7 cellular contexts compared by ENCODE assay signal in genomic region chr12:25388216-25388615, GRCh38.
DNase-seq lines count a peak whose midpoint lies in the region; ATAC-seq and TF ChIP-seq lines count a peak whose summit lies in the region.

No MANE protein-coding gene starts in this region.

- peak; percentile 40 for DNase-seq in GM10266 (ENCODE audit: extremely low spot score)
- peak; percentile 8 for DNase-seq in HFFc6
- no peak for DNase-seq in NCI-H2081 (lab: John Stamatoyannopoulos, UW)
- no peak for DNase-seq in substantia nigra (lab: John Stamatoyannopoulos, UW)
- no peak for DNase-seq in NCI-H69 (lab: John Stamatoyannopoulos, UW)

- H3K4me3 Mint-ChIP-seq in HFFc6 (peak overlapping the region; percentile 21; the same call in 1 of the 2 replicates), nephron (peak overlapping the region in 2 of 3 experiments; percentile 26 to 46)
- H3K4me3 Mint-ChIP-seq in activated T-helper 17 cell treated with anti-CD3 and anti-CD28 coated beads, Interleukin-2, amount 50 U/mL, for 72 hours = peak overlapping the region; percentile 88

- no peak overlapping the region for H3K27ac ChIP-seq in substantia nigra (ENCODE audit: low read depth, low read length, poor library complexity, severe bottlenecking)

- H3K36me3 Mint-ChIP-seq in HFFc6 (ENCODE audit: low read depth) (peaks cover 10% of the 10 kb centered on the region; the same call in 1 of the 2 replicates), nephron (ENCODE audit: low read depth) (no peaks in the 10 kb centered on the region)
- peaks cover 14% of the 10 kb centered on the region for H3K36me3 Mint-ChIP-seq in activated T-helper 17 cell treated with anti-CD3 and anti-CD28 coated beads, Interleukin-2, amount 50 U/mL, for 72 hours (ENCODE audit: low read depth)

- H3K27me3 Mint-ChIP-seq in HFFc6 (ENCODE audit: insufficient read depth) (peaks cover 10% of the 10 kb centered on the region), nephron (ENCODE audit: low read depth) (no peaks in the 10 kb centered on the region)
- no peaks in the 10 kb centered on the region for H3K27me3 Mint-ChIP-seq in activated T-helper 17 cell treated with anti-CD3 and anti-CD28 coated beads, Interleukin-2, amount 50 U/mL, for 72 hours

- no peaks in the 10 kb centered on the region for H3K9me3 Mint-ChIP-seq in HFFc6
- H3K9me3 Mint-ChIP-seq in activated T-helper 17 cell treated with anti-CD3 and anti-CD28 coated beads, Interleukin-2, amount 50 U/mL, for 72 hours = no peaks in the 10 kb centered on the region
- no peaks in the 10 kb centered on the region for H3K9me3 Mint-ChIP-seq in nephron

- ATAC-seq in activated T-helper 17 cell treated with anti-CD3 and anti-CD28 coated beads, Interleukin-2, amount 50 U/mL, for 72 hours (replicated peaks) = peak; percentile 43

- peaks cover 35% of the 10 kb centered on the region for H3K4me1 Mint-ChIP-seq in HFFc6 (ENCODE audit: low read depth)
- H3K4me1 Mint-ChIP-seq in activated T-helper 17 cell treated with anti-CD3 and anti-CD28 coated beads, Interleukin-2, amount 50 U/mL, for 72 hours = peaks cover 16% of the 10 kb centered on the region
- peaks cover 15% of the 10 kb centered on the region for H3K4me1 Mint-ChIP-seq in nephron

- TF ChIP-seq CTCF in GM10266 (IDR thresholded peaks at IDR 0.05; ENCODE audit: control insufficient read depth, insufficient read depth, low read depth, missing control alignments) = no peak
- TF ChIP-seq CTCF in HFFc6 (IDR thresholded peaks at IDR 0.05) = no peak
- TF ChIP-seq CTCF in nephron (IDR thresholded peaks at IDR 0.05; ENCODE audit: unreplicated experiment in 3 of 3) = no peak

- H3K27ac Mint-ChIP-seq in HFFc6 (peak overlapping the region; percentile 100; the same call in 1 of the 2 replicates), nephron (no peak overlapping the region)
- peak overlapping the region; percentile 97 for H3K27ac Mint-ChIP-seq in activated T-helper 17 cell treated with anti-CD3 and anti-CD28 coated beads, Interleukin-2, amount 50 U/mL, for 72 hours

Comparison
In these comparisons a context has a peak if more than half of its experiments do, and no peak if none do; other contexts are left out.
1. DNase-seq: peak in GM10266 (single experiment) and HFFc6 (single experiment); none in NCI-H2081 (0 of 2), substantia nigra (0 of 49) and NCI-H69 (single experiment).
2. H3K27ac Mint-ChIP-seq: peak in HFFc6 (single experiment) and activated T-helper 17 cell treated with anti-CD3 and anti-CD28 coated beads, Interleukin-2, amount 50 U/mL, for 72 hours (single experiment); none in nephron (0 of 3).
3. H3K4me3 Mint-ChIP-seq: peak in every context shown above with its lines; median percentile 88 in activated T-helper 17 cell treated with anti-CD3 and anti-CD28 coated beads, Interleukin-2, amount 50 U/mL, for 72 hours; 36 in nephron; 21 in HFFc6.